Comparison of ENCODE assay signal across 8 cellular contexts in genomic region chr17:19111801-19112458, GRCh38. TPM values are rescaled to one million over a fixed set of nuclear protein-coding genes. Genes with fewer than 3 reads are reported as not detected.
DNase-seq lines count a peak whose midpoint lies in the region; ATAC-seq and TF ChIP-seq lines count a peak whose summit lies in the region.
"Not testable (repeated sequence)": the region's sequence is repeated elsewhere in the genome, so short reads cannot be mapped to it uniquely, and the experiment has no call there.

No MANE protein-coding gene starts in this region.

- not testable (repeated sequence) for H3K9me3 ChIP-seq in mucosa of rectum (ENCODE audit: control insufficient read depth in 2 of 2, low read length in 2 of 2)

- TF ChIP-seq CTCF in foreskin keratinocyte (conservative IDR thresholded peaks at IDR 0.05): not testable (repeated sequence)

- H3K27me3 Mint-ChIP-seq in activated naive CD8-positive, alpha-beta T cell treated with anti-CD3 and anti-CD28 coated beads for 36 hours: not testable (repeated sequence)

- H3K9ac ChIP-seq in mucosa of rectum (ENCODE audit: low read depth in 1 of 2, low read length in 2 of 2): peak overlapping the region in 1 of 2 donors; percentile 60

- peak; percentile 82 for DNase-seq in ACHN
- DNase-seq in T-helper 2 cell: peak in 4 of 5 experiments; percentile 52 to 81 (median 58)
- DNase-seq in activated naive CD8-positive, alpha-beta T cell treated with anti-CD3 and anti-CD28 coated beads for 36 hours: peak; percentile 87
- peak; percentile 18 to 71 for DNase-seq in foreskin keratinocyte
- DNase-seq in stimulated activated CD4-positive, alpha-beta T cell treated with anti-CD3 and anti-CD28 coated beads, Interleukin-1b, Interleukin-23, amount 100 ng/mL, for 48 hours: peak; percentile 92

- not testable (repeated sequence) for H3K9me3 Mint-ChIP-seq in activated naive CD8-positive, alpha-beta T cell treated with anti-CD3 and anti-CD28 coated beads for 36 hours

- H3K4me3 Mint-ChIP-seq in activated naive CD8-positive, alpha-beta T cell treated with anti-CD3 and anti-CD28 coated beads for 36 hours: peak overlapping the region; percentile 56

- ATAC-seq in GM21447 (IDR thresholded peaks at IDR 0.05; ENCODE audit: unreplicated experiment) (peak; percentile 15), HG03565 (IDR thresholded peaks at IDR 0.05; ENCODE audit: unreplicated experiment) (peak; percentile 8), foreskin keratinocyte (peak; percentile 58)

- not testable (repeated sequence) for H3K4me1 ChIP-seq in foreskin keratinocyte; mucosa of rectum (ENCODE audit: control insufficient read depth in 2 of 2, insufficient read depth in 2 of 2, low read length in 2 of 2)

- H3K27ac Mint-ChIP-seq in activated naive CD8-positive, alpha-beta T cell treated with anti-CD3 and anti-CD28 coated beads for 36 hours: peak overlapping the region; percentile 77

- H3K36me3 ChIP-seq in mucosa of rectum (ENCODE audit: control insufficient read depth in 2 of 2, insufficient read depth in 2 of 2, low read length in 2 of 2): not testable (repeated sequence)

- not testable (repeated sequence) for H3K4me1 Mint-ChIP-seq in activated naive CD8-positive, alpha-beta T cell treated with anti-CD3 and anti-CD28 coated beads for 36 hours

- peak overlapping the region in 1 of 2 donors; percentile 30 for H3K4me3 ChIP-seq in mucosa of rectum (ENCODE audit: low read length in 2 of 2)

- H3K27ac ChIP-seq in foreskin keratinocyte: not testable (repeated sequence)
- H3K27ac ChIP-seq in mucosa of rectum (ENCODE audit: low read depth in 2 of 2, low read length in 2 of 2): peak overlapping the region; percentile 67 to 71

- H3K36me3 Mint-ChIP-seq in activated naive CD8-positive, alpha-beta T cell treated with anti-CD3 and anti-CD28 coated beads for 36 hours: not testable (repeated sequence)

- H3K27me3 ChIP-seq in foreskin keratinocyte; mucosa of rectum (ENCODE audit: control insufficient read depth in 2 of 2, insufficient read depth in 2 of 2, low read length in 2 of 2): not testable (repeated sequence)

- in situ Hi-C loops in ACHN (cut with HindIII; ENCODE audit: low pct_ligation_motif_present, low pct_unique_long_range_greater_than_20kb, low sequenced_read_pairs): not testable (repeated sequence)

RNA-seq across cellular contexts. Expression of gene GRAPL, which starts 15.5 kb away (rescaled TPM):
- 1 to 10 TPM; 3.1 to 3.5 TPM for total RNA-seq in activated naive CD8-positive, alpha-beta T cell treated with anti-CD3 and anti-CD28 coated beads for 36 hours
- not detected in 2 replicates for total RNA-seq in foreskin keratinocyte
- polyA plus RNA-seq in foreskin keratinocyte: not detected in 2 replicates

Comparison
In these comparisons a context has a peak if more than half of its experiments do, and no peak if none do; other contexts are left out.
1. ATAC-seq: peak in every context shown above with its lines; median percentile 58 in foreskin keratinocyte; 15 in GM21447; 8 in HG03565.